In genomic region chr21:27984663-27985325, GRCh38 we compare ENCODE assay signal across 7 cellular contexts.
DNase-seq lines count a peak whose midpoint lies in the region; FAIRE-seq and TF ChIP-seq lines count a peak whose summit lies in the region.
"Not testable (repeated sequence)": the region's sequence is repeated elsewhere in the genome, so short reads cannot be mapped to it uniquely, and the experiment has no call there.

No MANE protein-coding gene starts in this region.

- not testable (repeated sequence) for H3K4me3 Mint-ChIP-seq in brain

- not testable (repeated sequence) for H3K36me3 Mint-ChIP-seq in brain

- peak overlapping the region in 4 of 5 experiments; percentile 35 to 84 (median 60) for H3K27ac Mint-ChIP-seq in brain

- H3K27me3 Mint-ChIP-seq in brain: not testable (repeated sequence)

- not testable (repeated sequence) for H3K9me3 Mint-ChIP-seq in brain

- CTCF ChIA-PET in RWPE1 (lab: Yijun Ruan, JAX): not testable (repeated sequence)

- not testable (repeated sequence) for H3K4me3 ChIP-seq in HFF-Myc (replicated peaks; ENCODE audit: low read depth, low read length)

- POLR2A ChIA-PET in RWPE1 (lab: Yijun Ruan, JAX; ENCODE audit: low non-redundant PET): not testable (repeated sequence)

- peak; percentile 97 for FAIRE-seq in colon (lab: Jason Lieb, UNC)

- not testable (repeated sequence) for TF ChIP-seq CTCF in AG09319 (IDR thresholded peaks at IDR 0.05; ENCODE audit: low read depth, low read length); HFF-Myc (IDR thresholded peaks at IDR 0.05; ENCODE audit: low read depth, low read length, missing control alignments); RWPE1 (conservative IDR thresholded peaks at IDR 0.05; ENCODE audit: low read depth); brain (conservative IDR thresholded peaks at IDR 0.05)

- H3K27ac ChIP-seq in RWPE1: not testable (repeated sequence)

- not testable (repeated sequence) for H3K4me1 Mint-ChIP-seq in brain

- DNase-seq in AG09319 (ENCODE audit: extremely low read depth, low read depth): peak; percentile 16
- peak; percentile 11 for DNase-seq in HFF-Myc (ENCODE audit: extremely low read depth, low read depth)
- peak; percentile 0 for DNase-seq in RWPE1 (ENCODE audit: low spot score)
- DNase-seq in fibroblast of peridontal ligament (ENCODE audit: extremely low read depth): peak; percentile 57
- peak; percentile 21 for DNase-seq in iris pigment epithelial cell (ENCODE audit: low read depth)

Comparison
In these comparisons a context has a peak if more than half of its experiments do, and no peak if none do; other contexts are left out.
1. DNase-seq: peak in every context shown above with its lines; median percentile 57 in fibroblast of peridontal ligament; 21 in iris pigment epithelial cell; 16 in AG09319; 11 in HFF-Myc; 0 in RWPE1.